In the genomic region with DNA sequence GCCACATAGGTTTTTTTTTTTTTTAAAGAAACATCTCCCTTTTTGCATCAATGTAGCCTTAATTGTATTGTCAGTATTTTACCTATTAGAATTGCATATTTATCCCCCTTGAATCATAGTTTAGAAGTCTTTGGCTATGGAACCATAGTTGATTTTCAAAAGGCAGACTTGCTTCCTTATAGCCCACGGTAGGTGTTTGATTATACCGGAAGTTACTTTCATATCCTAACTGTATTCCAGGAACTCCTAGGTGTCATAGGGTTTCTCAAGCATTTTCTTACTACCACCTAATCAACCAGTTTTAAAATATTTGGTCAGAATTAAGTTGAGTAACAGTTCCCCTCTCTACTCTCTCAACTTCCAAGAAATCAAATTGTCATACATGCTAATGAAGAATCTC, we compare ENCODE assay signal across 21 cellular contexts.
"Had no signal": no experiment of that assay in that cellular context is flagged by ENCODE, and none has a peak within 500 bp of the region (broad histone marks: within the 10 kb centered on the region; RNA-seq: fewer than 3 reads in every experiment).

No MANE protein-coding gene starts in this region.

- ATAC-seq: Panc1, PC-3 had no signal

- H3K9me3 ChIP-seq: SK-N-SH had no signal

- H3K4me2 ChIP-seq: KMS-11, SK-N-SH had no signal

- H3K9me2 ChIP-seq: SK-N-SH had no signal

- DNase-seq: Kasumi-1, MM.1S, NCI-H1092 treated with DMSO at 0.1 percent for 48 hours, NCI-H1436, NCI-H187, NCI-H2029, NCI-H2081 treated with DMSO at 0.1 percent for 48 hours, NCI-H2171, NCI-H226, NCI-H446, NCI-H510A, NCI-H524 treated with DMSO at 0.1 percent for 48 hours, NCI-H69, NCI-H774, PC-3, SHP77, SK-N-SH, SW 1271 had no signal

- H3K27ac ChIP-seq: KMS-11, RWPE1 had no signal
